ENCODE assay signal across 1 cellular context in genomic region chr10:4170633-4171314, GRCh38.
TF ChIP-seq lines count a peak whose summit lies in the region.

No MANE protein-coding gene starts in this region.

TF ChIP-seq in GM23338, 12 proteins besides CTCF, POLR2A, EP300 and RAD21 (continued from another document):
- TF ChIP-seq ZNF462 (CRISPR knock-in tag; IDR thresholded peaks at IDR 0.05), result no peak
